In genomic region chr4:12875640-12876243, GRCh38 we compare ENCODE assay signal across 19 cellular contexts.
DNase-seq lines count a peak whose midpoint lies in the region; ATAC-seq, FAIRE-seq and TF ChIP-seq lines count a peak whose summit lies in the region.
"Had no signal": no experiment of that assay in that cellular context is flagged by ENCODE, and none has a peak within 500 bp of the region (broad histone marks: within the 10 kb centered on the region; RNA-seq: fewer than 3 reads in every experiment).

No MANE protein-coding gene starts in this region.

- H3K4me3 Mint-ChIP-seq in natural killer cell treated with Interleukin-12 subunit alpha and Interleukin-12 subunit beta and Interleukin-15 and Interleukin-18, amount 100 ng/mL, for 72 hours = no peak overlapping the region
- H3K4me3 Mint-ChIP-seq in natural killer cell (no peak overlapping the region), nephron progenitor cell (no peak overlapping the region)
- H3K4me3 Mint-ChIP-seq: CD8-positive, alpha-beta memory T cell had no signal

- H3K9me3 ChIP-seq in small intestine (ENCODE audit: control insufficient read depth, low read depth) = no peaks in the 10 kb centered on the region
- no peaks in the 10 kb centered on the region for H3K9me3 ChIP-seq in gastroesophageal sphincter

- H3K36me3 Mint-ChIP-seq in natural killer cell treated with Interleukin-12 subunit alpha and Interleukin-12 subunit beta and Interleukin-15 and Interleukin-18, amount 100 ng/mL, for 72 hours = no peaks in the 10 kb centered on the region
- no peaks in the 10 kb centered on the region for H3K36me3 Mint-ChIP-seq in natural killer cell
- no peaks in the 10 kb centered on the region for H3K36me3 Mint-ChIP-seq in nephron progenitor cell (ENCODE audit: low read depth)
- H3K36me3 Mint-ChIP-seq: CD8-positive, alpha-beta memory T cell had no signal

- H3K4me1 Mint-ChIP-seq in natural killer cell treated with Interleukin-12 subunit alpha and Interleukin-12 subunit beta and Interleukin-15 and Interleukin-18, amount 100 ng/mL, for 72 hours (ENCODE audit: low read depth in 2 of 2) = no peaks in the 10 kb centered on the region
- H3K4me1 Mint-ChIP-seq in natural killer cell (no peaks in the 10 kb centered on the region), nephron progenitor cell (peaks cover 26% of the 10 kb centered on the region)
- H3K4me1 Mint-ChIP-seq: CD8-positive, alpha-beta memory T cell had no signal

- no peak overlapping the region for H3K27ac ChIP-seq in small intestine (ENCODE audit: low read depth in 1 of 2, low read length in 1 of 2)
- H3K27ac ChIP-seq in gastroesophageal sphincter = no peak overlapping the region
- H3K27ac ChIP-seq: 22Rv1, BLaER1 had no signal

- no peak for ATAC-seq in natural killer cell treated with Interleukin-12 subunit alpha and Interleukin-12 subunit beta and Interleukin-15 and Interleukin-18, amount 100 ng/mL, for 72 hours
- ATAC-seq in natural killer cell = no peak
- ATAC-seq in left lobe of liver = peak; percentile 94
- ATAC-seq in gastroesophageal sphincter = no peak
- no peak for ATAC-seq in GM18867 (IDR thresholded peaks at IDR 0.05; ENCODE audit: unreplicated experiment)

- peak; percentile 60 for DNase-seq in natural killer cell treated with Interleukin-12 subunit alpha and Interleukin-12 subunit beta and Interleukin-15 and Interleukin-18, amount 100 ng/mL, for 72 hours (ENCODE audit: low spot score)
- DNase-seq in natural killer cell (no peak), left lobe of liver (ENCODE audit: low spot score) (peak; percentile 49), nephron progenitor cell (no peak), small intestine (peak; percentile 56), NCI-H2171 (lab: John Stamatoyannopoulos, UW) (no peak)
- DNase-seq: AML-193; CD8-positive, alpha-beta memory T cell; DMS 273 treated with DMSO at 0.1 percent for 48 hours; DMS79 treated with DMSO at 0.1 percent for 48 hours; EL; H7 had no signal

- no peak for FAIRE-seq in small intestine (lab: Jason Lieb, UNC)
- FAIRE-seq: G401.6, GM12891, GM19239 had no signal

- H3K9me3 Mint-ChIP-seq in natural killer cell treated with Interleukin-12 subunit alpha and Interleukin-12 subunit beta and Interleukin-15 and Interleukin-18, amount 100 ng/mL, for 72 hours = peaks cover 12% of the 10 kb centered on the region
- H3K9me3 Mint-ChIP-seq in natural killer cell (peaks cover 7 to 9% of the 10 kb centered on the region in 2 donors), nephron progenitor cell (peaks cover 2% of the 10 kb centered on the region)

- TF ChIP-seq EP300 in gastroesophageal sphincter (IDR thresholded peaks at IDR 0.05) = no peak

- no peaks in the 10 kb centered on the region for H3K36me3 ChIP-seq in small intestine (ENCODE audit: control insufficient read depth in 2 of 2, insufficient read depth in 2 of 2, low read length in 2 of 2)
- no peaks in the 10 kb centered on the region for H3K36me3 ChIP-seq in gastroesophageal sphincter
- H3K36me3 ChIP-seq: BLaER1 had no signal

- H3K4me3 ChIP-seq in small intestine (ENCODE audit: low read depth in 1 of 2, low read length in 2 of 2) (no peak overlapping the region), gastroesophageal sphincter (no peak overlapping the region)
- H3K4me3 ChIP-seq: BLaER1 had no signal

- H3K27ac Mint-ChIP-seq in natural killer cell treated with Interleukin-12 subunit alpha and Interleukin-12 subunit beta and Interleukin-15 and Interleukin-18, amount 100 ng/mL, for 72 hours = no peak overlapping the region
- H3K27ac Mint-ChIP-seq in natural killer cell = no peak overlapping the region
- peak overlapping the region; percentile 25 for H3K27ac Mint-ChIP-seq in nephron progenitor cell
- H3K27ac Mint-ChIP-seq: CD8-positive, alpha-beta memory T cell had no signal

- H3K27me3 Mint-ChIP-seq in natural killer cell treated with Interleukin-12 subunit alpha and Interleukin-12 subunit beta and Interleukin-15 and Interleukin-18, amount 100 ng/mL, for 72 hours = no peaks in the 10 kb centered on the region
- no peaks in the 10 kb centered on the region for H3K27me3 Mint-ChIP-seq in natural killer cell (ENCODE audit: low read depth in 2 of 2)
- H3K27me3 Mint-ChIP-seq in nephron progenitor cell (ENCODE audit: low read depth, poor library complexity) = no peaks in the 10 kb centered on the region
- H3K27me3 Mint-ChIP-seq: CD8-positive, alpha-beta memory T cell had no signal

- H3K27me3 ChIP-seq in small intestine (ENCODE audit: control insufficient read depth in 2 of 2, insufficient read depth in 2 of 2, low read length in 2 of 2) = no peaks in the 10 kb centered on the region
- H3K27me3 ChIP-seq in gastroesophageal sphincter = no peaks in the 10 kb centered on the region
- H3K27me3 ChIP-seq: BLaER1 had no signal

- intact Hi-C loops in natural killer cell (cut with micrococcal nuclease) = no loop called here

- TF ChIP-seq CTCF in natural killer cell (IDR thresholded peaks at IDR 0.05) = no peak
- no peak for TF ChIP-seq CTCF in nephron progenitor cell (IDR thresholded peaks at IDR 0.05)
- no peak for TF ChIP-seq CTCF in gastroesophageal sphincter (IDR thresholded peaks at IDR 0.05)

- TF ChIP-seq POLR2A in gastroesophageal sphincter (IDR thresholded peaks at IDR 0.05) = no peak

- 25 to 58% (median 38%) methylated on average over 2 of the region's 2 CpGs for WGBS in small intestine, 3 donors
- 79 to 86% methylated on average over 1 to 2 of the region's 2 CpGs for WGBS in gastroesophageal sphincter (ENCODE audit: low coverage in 1 of 2), 2 donors

- no peaks in the 10 kb centered on the region for H3K4me1 ChIP-seq in small intestine (ENCODE audit: control insufficient read depth in 2 of 2, insufficient read depth in 1 of 2, low read depth in 1 of 2, low read length in 1 of 2)
- no peaks in the 10 kb centered on the region for H3K4me1 ChIP-seq in gastroesophageal sphincter
- H3K4me1 ChIP-seq: BLaER1 had no signal

Comparison
In these comparisons a context has a peak if more than half of its experiments do, and no peak if none do; other contexts are left out.
1. DNase-seq: peak in natural killer cell treated with Interleukin-12 subunit alpha and Interleukin-12 subunit beta and Interleukin-15 and Interleukin-18, amount 100 ng/mL, for 72 hours (single experiment), left lobe of liver (single experiment) and small intestine (single experiment); none in natural killer cell (single experiment), nephron progenitor cell (single experiment) and NCI-H2171 (single experiment).